ENCODE assay signal across 14 cellular contexts in genomic region chr19:49749055-49749716, GRCh38. TPM values are rescaled to one million over a fixed set of nuclear protein-coding genes. Genes with fewer than 3 reads are reported as not detected.
DNase-seq lines count a peak whose midpoint lies in the region; ATAC-seq and TF ChIP-seq lines count a peak whose summit lies in the region.
"Had no signal": no experiment of that assay in that cellular context is flagged by ENCODE, and none has a peak within 500 bp of the region (broad histone marks: within the 10 kb centered on the region; RNA-seq: fewer than 3 reads in every experiment).

No MANE protein-coding gene starts in this region.

- no peaks in the 10 kb centered on the region for H3K9me3 Mint-ChIP-seq in stimulated activated effector memory CD8-positive, alpha-beta T cell treated with anti-CD3 and anti-CD28 coated beads, Interleukin-12 subunit alpha, Interleukin-12 subunit beta, amount 100 ng/mL, for 72 hours
- H3K9me3 Mint-ChIP-seq in mesothelial cell of epicardium: no peaks in the 10 kb centered on the region
- no peaks in the 10 kb centered on the region for H3K9me3 Mint-ChIP-seq in Calu3 (ENCODE audit: low read depth, unreplicated experiment)

- H3K4me1 Mint-ChIP-seq in stimulated activated effector memory CD8-positive, alpha-beta T cell treated with anti-CD3 and anti-CD28 coated beads, Interleukin-12 subunit alpha, Interleukin-12 subunit beta, amount 100 ng/mL, for 72 hours: peaks cover 5% of the 10 kb centered on the region
- H3K4me1 Mint-ChIP-seq in mesothelial cell of epicardium: no peaks in the 10 kb centered on the region
- H3K4me1 Mint-ChIP-seq in Calu3 (ENCODE audit: low read depth, unreplicated experiment): no peaks in the 10 kb centered on the region

- peaks cover 8% of the 10 kb centered on the region for H3K9me3 ChIP-seq in left ventricle myocardium inferior (replicated peaks)

- intact Hi-C loops in left cardiac atrium (cut with DNase I) (no loop called here), left ventricle myocardium inferior (cut with micrococcal nuclease) (no loop called here), Calu3 (cut with micrococcal nuclease; ENCODE audit: unreplicated experiment) (no loop called here)

- H3K36me3 Mint-ChIP-seq in stimulated activated effector memory CD8-positive, alpha-beta T cell treated with anti-CD3 and anti-CD28 coated beads, Interleukin-12 subunit alpha, Interleukin-12 subunit beta, amount 100 ng/mL, for 72 hours: no peaks in the 10 kb centered on the region
- H3K36me3 Mint-ChIP-seq in mesothelial cell of epicardium: no peaks in the 10 kb centered on the region
- H3K36me3 Mint-ChIP-seq in Calu3 (ENCODE audit: insufficient read depth, unreplicated experiment): no peaks in the 10 kb centered on the region

- no peak overlapping the region for H3K4me3 ChIP-seq in left ventricle myocardium inferior
- no peak overlapping the region for H3K4me3 ChIP-seq in foreskin fibroblast (ENCODE audit: low read depth in 1 of 2, low read length in 2 of 2)

- H3K27me3 ChIP-seq in left ventricle myocardium inferior (ENCODE audit: low read depth): no peaks in the 10 kb centered on the region

- H3K36me3 ChIP-seq in left ventricle myocardium inferior: no peaks in the 10 kb centered on the region

- H3K4me3 Mint-ChIP-seq in stimulated activated effector memory CD8-positive, alpha-beta T cell treated with anti-CD3 and anti-CD28 coated beads, Interleukin-12 subunit alpha, Interleukin-12 subunit beta, amount 100 ng/mL, for 72 hours: no peak overlapping the region
- H3K4me3 Mint-ChIP-seq in mesothelial cell of epicardium (no peak overlapping the region), Calu3 (ENCODE audit: low read depth, unreplicated experiment) (no peak overlapping the region)

- H3K4me1 ChIP-seq in left ventricle myocardium inferior: no peaks in the 10 kb centered on the region

- peak overlapping the region; percentile 27 for H3K27ac Mint-ChIP-seq in stimulated activated effector memory CD8-positive, alpha-beta T cell treated with anti-CD3 and anti-CD28 coated beads, Interleukin-12 subunit alpha, Interleukin-12 subunit beta, amount 100 ng/mL, for 72 hours
- H3K27ac Mint-ChIP-seq in mesothelial cell of epicardium: no peak overlapping the region
- no peak overlapping the region for H3K27ac Mint-ChIP-seq in Calu3 (ENCODE audit: unreplicated experiment)
- H3K27ac Mint-ChIP-seq: progenitor cell of endocrine pancreas had no signal

- TF ChIP-seq CTCF in left ventricle myocardium inferior (IDR thresholded peaks at IDR 0.05; ENCODE audit: borderline replicate concordance): no peak
- no peak for TF ChIP-seq CTCF in foreskin fibroblast (IDR thresholded peaks at IDR 0.05; ENCODE audit: low read depth, low read length)
- no peak for TF ChIP-seq CTCF in mesothelial cell of epicardium (IDR thresholded peaks at IDR 0.05; ENCODE audit: unreplicated experiment)
- TF ChIP-seq CTCF in Calu3 (IDR thresholded peaks at IDR 0.05; ENCODE audit: unreplicated experiment): no peak

- H3K27ac ChIP-seq in left ventricle myocardium inferior (replicated peaks): no peak overlapping the region

- BruUV-seq in Calu3 (replicated peaks; lab: Mats Ljungman, UMichigan): no TSS peak

- no peak for DNase-seq in left cardiac atrium
- no peak for DNase-seq in left ventricle myocardium inferior
- peak; percentile 29 to 60 for DNase-seq in foreskin fibroblast
- no peak for DNase-seq in stimulated activated effector memory CD8-positive, alpha-beta T cell treated with anti-CD3 and anti-CD28 coated beads, Interleukin-12 subunit alpha, Interleukin-12 subunit beta, amount 100 ng/mL, for 72 hours (ENCODE audit: low spot score in 2 of 2)
- no peak for DNase-seq in mesothelial cell of epicardium (ENCODE audit: low spot score in 2 of 2, unreplicated experiment in 2 of 2)
- no peak for DNase-seq in stimulated activated naive CD4-positive, alpha-beta T cell (lab: John Stamatoyannopoulos, UW)
- no peak for DNase-seq in Calu3
- DNase-seq: DMS79 treated with DMSO at 0.1 percent for 48 hours, NCI-H1105 treated with DMSO at 0.1 percent for 48 hours, NCI-H510A treated with DMSO at 0.1 percent for 48 hours, SHP77 had no signal

- CTCF ChIA-PET in Calu3 (lab: Charles Lee): interaction anchor here (0.6 kb wide), 1 partner anchor 31 kb away, joined by 5 read pairs; no protein-coding TSS in a partner anchor

- no peaks in the 10 kb centered on the region for H3K27me3 Mint-ChIP-seq in mesothelial cell of epicardium (ENCODE audit: low read depth)
- no peaks in the 10 kb centered on the region for H3K27me3 Mint-ChIP-seq in Calu3 (ENCODE audit: unreplicated experiment)

- ATAC-seq in left cardiac atrium (peak; percentile 25 to 31), SK-N-SH treated with all-trans-retinoic acid at 6 μM for 48 hours (peak; percentile 86)
- no peak for ATAC-seq in stimulated activated effector memory CD8-positive, alpha-beta T cell treated with anti-CD3 and anti-CD28 coated beads, Interleukin-12 subunit alpha, Interleukin-12 subunit beta, amount 100 ng/mL, for 72 hours

TF ChIP-seq in SK-N-SH treated with all-trans-retinoic acid at 6 μM for 48 hours, 23 proteins besides CTCF, POLR2A, EP300 and RAD21 (continues in another document):
- no peak for TF ChIP-seq TSHZ2 (CRISPR knock-in tag; IDR thresholded peaks at IDR 0.05)
- TF ChIP-seq TCF4 (CRISPR knock-in tag; IDR thresholded peaks at IDR 0.05; ENCODE audit: borderline replicate concordance): no peak
- no peak for TF ChIP-seq BACH2 (CRISPR knock-in tag; IDR thresholded peaks at IDR 0.05; ENCODE audit: borderline replicate concordance)
- no peak for TF ChIP-seq PATZ1 (CRISPR knock-in tag; IDR thresholded peaks at IDR 0.05; ENCODE audit: borderline replicate concordance)
- no peak for TF ChIP-seq ESRRG (CRISPR knock-in tag; IDR thresholded peaks at IDR 0.05)
- no peak for TF ChIP-seq ZFP30 (CRISPR knock-in tag; IDR thresholded peaks at IDR 0.05)
- no peak for TF ChIP-seq ZNF8 (CRISPR knock-in tag; IDR thresholded peaks at IDR 0.05)
- TF ChIP-seq, protein P1, sequence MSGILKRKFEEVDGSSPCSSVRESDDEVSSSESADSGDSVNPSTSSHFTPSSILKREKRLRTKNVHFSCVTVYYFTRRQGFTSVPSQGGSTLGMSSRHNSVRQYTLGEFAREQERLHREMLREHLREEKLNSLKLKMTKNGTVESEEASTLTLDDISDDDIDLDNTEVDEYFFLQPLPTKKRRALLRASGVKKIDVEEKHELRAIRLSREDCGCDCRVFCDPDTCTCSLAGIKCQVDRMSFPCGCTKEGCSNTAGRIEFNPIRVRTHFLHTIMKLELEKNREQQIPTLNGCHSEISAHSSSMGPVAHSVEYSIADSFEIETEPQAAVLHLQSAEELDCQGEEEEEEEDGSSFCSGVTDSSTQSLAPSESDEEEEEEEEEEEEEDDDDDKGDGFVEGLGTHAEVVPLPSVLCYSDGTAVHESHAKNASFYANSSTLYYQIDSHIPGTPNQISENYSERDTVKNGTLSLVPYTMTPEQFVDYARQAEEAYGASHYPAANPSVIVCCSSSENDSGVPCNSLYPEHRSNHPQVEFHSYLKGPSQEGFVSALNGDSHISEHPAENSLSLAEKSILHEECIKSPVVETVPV (CRISPR knock-in tag; IDR thresholded peaks at IDR 0.05): no peak

RNA-seq across cellular contexts. Expression of gene TSKS, which starts 13.9 kb away (rescaled TPM):
- total RNA-seq in left cardiac atrium: 1 to 10 TPM in 1 of 2 donors, under 1 TPM in 1; 0.76 to 1.1 TPM
- 0.38 TPM for total RNA-seq in left ventricle myocardium inferior
- total RNA-seq in mesothelial cell of epicardium: not detected in 3 replicates
- total RNA-seq in Calu3 (2022): not detected in 2 replicates
- total RNA-seq: dermis microvascular lymphatic vessel endothelial cell, progenitor cell of endocrine pancreas had no signal

RNA-seq across cellular contexts. Expression of gene AP2A1, which starts 17.6 kb away (rescaled TPM):
- total RNA-seq in left cardiac atrium (10 to 100 TPM; 68.0 to 77.8 TPM), left ventricle myocardium inferior (65.5 TPM), mesothelial cell of epicardium (84.6 to 89.6 TPM (median 85.2 TPM) in 3 replicates), Calu3 (2022) (80.1 and 89.0 TPM in 2 replicates)

RNA-seq across cellular contexts. Expression of gene CPT1C, which starts 58.3 kb away (rescaled TPM):
- total RNA-seq in left cardiac atrium (1 to 10 TPM; 4.7 to 5.1 TPM), left ventricle myocardium inferior (2.5 TPM), mesothelial cell of epicardium (60.3 to 62.5 TPM (median 60.9 TPM) in 3 replicates), Calu3 (2022) (0.57 and 1.4 TPM in 2 replicates)

RNA-seq across cellular contexts. Expression of gene ADM5, which starts 59.8 kb away (rescaled TPM):
- 1 to 10 TPM; 1.1 to 1.2 TPM for total RNA-seq in left cardiac atrium
- total RNA-seq in left ventricle myocardium inferior: 0.49 TPM
- total RNA-seq in mesothelial cell of epicardium: 10.4 to 10.5 TPM (median 10.4 TPM) in 3 replicates
- 17.0 and 18.5 TPM in 2 replicates for total RNA-seq in Calu3 (2022)

Comparison
In these comparisons a context has a peak if more than half of its experiments do, and no peak if none do; other contexts are left out.
1. DNase-seq: peak in foreskin fibroblast (2 of 2); none in left cardiac atrium (single experiment), left ventricle myocardium inferior (single experiment), stimulated activated effector memory CD8-positive, alpha-beta T cell treated with anti-CD3 and anti-CD28 coated beads, Interleukin-12 subunit alpha, Interleukin-12 subunit beta, amount 100 ng/mL, for 72 hours (0 of 2), mesothelial cell of epicardium (0 of 2), stimulated activated naive CD4-positive, alpha-beta T cell (0 of 6) and Calu3 (single experiment).
2. RNA of gene CPT1C, which starts 58.3 kb away (total RNA-seq): 60.3 to 62.5 TPM in mesothelial cell of epicardium; 4.7 to 5.1 TPM in left cardiac atrium, 2.5 TPM in left ventricle myocardium inferior (single experiment) and 0.57 to 1.4 TPM in Calu3; every median in the first group is over 10 times any median in the second.